Comparison of ENCODE assay signal across 16 cellular contexts in the genomic region with DNA sequence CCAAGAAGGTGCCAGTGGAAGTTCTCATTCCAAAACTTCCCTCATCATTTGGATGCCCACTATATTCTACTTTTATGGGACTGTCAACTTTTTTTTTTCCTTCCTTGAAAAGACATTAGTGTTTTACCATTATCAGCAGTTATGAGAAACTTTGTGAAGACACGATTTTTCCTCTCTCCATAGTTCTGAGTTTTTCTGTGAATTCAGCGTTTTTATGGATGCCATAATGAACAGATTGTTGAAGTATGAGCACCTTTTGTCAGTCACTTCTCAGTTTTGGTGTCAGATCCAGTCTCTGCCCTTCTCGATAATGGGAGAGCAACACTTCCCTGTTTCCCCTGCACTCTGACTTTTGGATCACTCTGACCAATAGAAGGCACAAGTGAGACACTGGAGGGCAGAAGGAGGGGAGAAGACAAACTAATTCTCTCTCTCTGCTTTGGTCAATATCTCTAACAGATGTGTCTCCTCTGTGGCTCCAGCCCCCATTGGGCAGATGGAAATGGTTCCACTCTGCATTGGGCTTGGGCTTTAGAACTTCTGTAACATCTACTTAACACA.
"Had no signal": no experiment of that assay in that cellular context is flagged by ENCODE, and none has a peak within 500 bp of the region (broad histone marks: within the 10 kb centered on the region; RNA-seq: fewer than 3 reads in every experiment).

No MANE protein-coding gene starts in this region.

- ATAC-seq: activated CD8-positive, alpha-beta T cell treated with anti-CD3 and anti-CD28 coated beads for 36 hours; activated T-helper 17 cell treated with anti-CD3 and anti-CD28 coated beads, Interleukin-2, amount 50 U/mL, for 72 hours; effector memory CD8-positive, alpha-beta T cell; stimulated activated naive B cell treated with anti-CD40 and anti-IgM and Interleukin-4, amounts not matched to agents 10 μg/mL and 1 μg/mL and 100 μg/mL, for 72 hours had no signal

- H3K27ac ChIP-seq: epithelial cell of prostate, spleen had no signal

- H3K9me3 ChIP-seq: spleen had no signal

- H3K4me3 ChIP-seq: spleen had no signal

- H3K4me1 ChIP-seq: spleen had no signal

- DNase-seq: activated CD4-positive, alpha-beta T cell treated with anti-CD3 and anti-CD28 coated beads, Interleukin-2, amount 10 ng/mL, durations not matched to agents 24 days and 14 days; activated CD8-positive, alpha-beta T cell treated with anti-CD3 and anti-CD28 coated beads for 36 hours; activated naive CD4-positive, alpha-beta T cell treated with Interleukin-2 at 50 U/mL for 16 hours; activated naive CD8-positive, alpha-beta T cell treated with anti-CD3 and anti-CD28 coated beads, Interleukin-2, amount 10 ng/mL, durations not matched to agents 7 days and 5 days; activated T-cell treated with anti-CD3 and anti-CD28 coated beads, Interleukin-2, amount 50 U/mL, for 1 hour; amygdala; effector memory CD8-positive, alpha-beta T cell; foreskin fibroblast; islet precursor cell; nephron progenitor cell; nucleus accumbens; posterior cingulate gyrus; spleen; stimulated activated naive B cell treated with anti-CD40 and anti-IgM and Interleukin-4, amounts not matched to agents 10 μg/mL and 1 μg/mL and 100 μg/mL, for 72 hours had no signal
